Comparison of ENCODE assay signal across 2 cellular contexts in the genomic region with DNA sequence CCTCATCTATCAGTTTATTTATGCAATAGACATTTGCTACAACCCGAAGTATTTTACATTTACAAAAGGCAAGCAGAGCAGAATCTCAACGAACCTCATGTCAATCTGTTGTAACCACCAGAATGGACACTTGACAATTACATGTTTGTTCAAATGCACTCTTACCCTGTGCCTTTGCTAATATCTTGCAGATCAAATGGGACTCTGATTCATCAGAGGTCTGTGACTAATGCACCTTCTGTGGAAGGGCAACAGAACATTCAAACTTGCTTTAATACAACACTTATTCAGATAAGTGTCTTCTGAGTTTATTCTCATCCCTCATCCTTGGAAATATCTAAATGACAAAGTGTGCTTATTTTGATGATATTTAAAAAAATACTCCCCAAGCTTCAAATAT.
TF ChIP-seq lines count a peak whose summit lies in the region.

No MANE protein-coding gene starts in this region.

TF ChIP-seq in HCT116, 20 proteins besides CTCF, POLR2A, EP300 and RAD21:
- TF ChIP-seq TCF7L2 (IDR thresholded peaks at IDR 0.05; ENCODE audit: borderline replicate concordance, extremely low read depth, insufficient read depth, insufficient read length) (no peak), EGR1 (IDR thresholded peaks at IDR 0.05; ENCODE audit: low read depth) (no peak), FOSL1 (IDR thresholded peaks at IDR 0.05; ENCODE audit: low read depth) (0 out of 2 replicates have a peak, but pooled peaks have one; percentile 20)

TF ChIP-seq in H1, 55 proteins besides CTCF, POLR2A, EP300 and RAD21:
- TF ChIP-seq RNF2 (IDR thresholded peaks at IDR 0.05; ENCODE audit: borderline replicate concordance, low read depth, low read length, missing control alignments, poor library complexity, severe bottlenecking): no peak
- TF ChIP-seq GTF2F1 (IDR thresholded peaks at IDR 0.05; ENCODE audit: borderline replicate concordance, low read depth, low read length): no peak
- no peak for TF ChIP-seq SRF (IDR thresholded peaks at IDR 0.05; ENCODE audit: low read depth, low read length)
- no peak for TF ChIP-seq TEAD4 (IDR thresholded peaks at IDR 0.05; ENCODE audit: low read depth, low read length)
- no peak for TF ChIP-seq SP4 (IDR thresholded peaks at IDR 0.05; ENCODE audit: low read length)
- TF ChIP-seq YY1 (IDR thresholded peaks at IDR 0.05; ENCODE audit: low read depth, low read length): no peak
- no peak for TF ChIP-seq RBBP5 (IDR thresholded peaks at IDR 0.05; ENCODE audit: borderline replicate concordance, low read depth, low read length)
- TF ChIP-seq HDAC2 (IDR thresholded peaks at IDR 0.05; ENCODE audit: borderline replicate concordance in 1 of 2, low read depth in 2 of 2, low read length in 2 of 2): no peak
- no peak for TF ChIP-seq FOSL1 (IDR thresholded peaks at IDR 0.05; ENCODE audit: insufficient read depth, low read depth, low read length)
- TF ChIP-seq CBX5 (IDR thresholded peaks at IDR 0.05; ENCODE audit: low read depth, low read length): no peak
- TF ChIP-seq, protein P1, sequence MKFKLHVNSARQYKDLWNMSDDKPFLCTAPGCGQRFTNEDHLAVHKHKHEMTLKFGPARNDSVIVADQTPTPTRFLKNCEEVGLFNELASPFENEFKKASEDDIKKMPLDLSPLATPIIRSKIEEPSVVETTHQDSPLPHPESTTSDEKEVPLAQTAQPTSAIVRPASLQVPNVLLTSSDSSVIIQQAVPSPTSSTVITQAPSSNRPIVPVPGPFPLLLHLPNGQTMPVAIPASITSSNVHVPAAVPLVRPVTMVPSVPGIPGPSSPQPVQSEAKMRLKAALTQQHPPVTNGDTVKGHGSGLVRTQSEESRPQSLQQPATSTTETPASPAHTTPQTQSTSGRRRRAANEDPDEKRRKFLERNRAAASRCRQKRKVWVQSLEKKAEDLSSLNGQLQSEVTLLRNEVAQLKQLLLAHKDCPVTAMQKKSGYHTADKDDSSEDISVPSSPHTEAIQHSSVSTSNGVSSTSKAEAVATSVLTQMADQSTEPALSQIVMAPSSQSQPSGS (IDR thresholded peaks at IDR 0.05; ENCODE audit: low read length): no peak
- TF ChIP-seq, protein P2, sequence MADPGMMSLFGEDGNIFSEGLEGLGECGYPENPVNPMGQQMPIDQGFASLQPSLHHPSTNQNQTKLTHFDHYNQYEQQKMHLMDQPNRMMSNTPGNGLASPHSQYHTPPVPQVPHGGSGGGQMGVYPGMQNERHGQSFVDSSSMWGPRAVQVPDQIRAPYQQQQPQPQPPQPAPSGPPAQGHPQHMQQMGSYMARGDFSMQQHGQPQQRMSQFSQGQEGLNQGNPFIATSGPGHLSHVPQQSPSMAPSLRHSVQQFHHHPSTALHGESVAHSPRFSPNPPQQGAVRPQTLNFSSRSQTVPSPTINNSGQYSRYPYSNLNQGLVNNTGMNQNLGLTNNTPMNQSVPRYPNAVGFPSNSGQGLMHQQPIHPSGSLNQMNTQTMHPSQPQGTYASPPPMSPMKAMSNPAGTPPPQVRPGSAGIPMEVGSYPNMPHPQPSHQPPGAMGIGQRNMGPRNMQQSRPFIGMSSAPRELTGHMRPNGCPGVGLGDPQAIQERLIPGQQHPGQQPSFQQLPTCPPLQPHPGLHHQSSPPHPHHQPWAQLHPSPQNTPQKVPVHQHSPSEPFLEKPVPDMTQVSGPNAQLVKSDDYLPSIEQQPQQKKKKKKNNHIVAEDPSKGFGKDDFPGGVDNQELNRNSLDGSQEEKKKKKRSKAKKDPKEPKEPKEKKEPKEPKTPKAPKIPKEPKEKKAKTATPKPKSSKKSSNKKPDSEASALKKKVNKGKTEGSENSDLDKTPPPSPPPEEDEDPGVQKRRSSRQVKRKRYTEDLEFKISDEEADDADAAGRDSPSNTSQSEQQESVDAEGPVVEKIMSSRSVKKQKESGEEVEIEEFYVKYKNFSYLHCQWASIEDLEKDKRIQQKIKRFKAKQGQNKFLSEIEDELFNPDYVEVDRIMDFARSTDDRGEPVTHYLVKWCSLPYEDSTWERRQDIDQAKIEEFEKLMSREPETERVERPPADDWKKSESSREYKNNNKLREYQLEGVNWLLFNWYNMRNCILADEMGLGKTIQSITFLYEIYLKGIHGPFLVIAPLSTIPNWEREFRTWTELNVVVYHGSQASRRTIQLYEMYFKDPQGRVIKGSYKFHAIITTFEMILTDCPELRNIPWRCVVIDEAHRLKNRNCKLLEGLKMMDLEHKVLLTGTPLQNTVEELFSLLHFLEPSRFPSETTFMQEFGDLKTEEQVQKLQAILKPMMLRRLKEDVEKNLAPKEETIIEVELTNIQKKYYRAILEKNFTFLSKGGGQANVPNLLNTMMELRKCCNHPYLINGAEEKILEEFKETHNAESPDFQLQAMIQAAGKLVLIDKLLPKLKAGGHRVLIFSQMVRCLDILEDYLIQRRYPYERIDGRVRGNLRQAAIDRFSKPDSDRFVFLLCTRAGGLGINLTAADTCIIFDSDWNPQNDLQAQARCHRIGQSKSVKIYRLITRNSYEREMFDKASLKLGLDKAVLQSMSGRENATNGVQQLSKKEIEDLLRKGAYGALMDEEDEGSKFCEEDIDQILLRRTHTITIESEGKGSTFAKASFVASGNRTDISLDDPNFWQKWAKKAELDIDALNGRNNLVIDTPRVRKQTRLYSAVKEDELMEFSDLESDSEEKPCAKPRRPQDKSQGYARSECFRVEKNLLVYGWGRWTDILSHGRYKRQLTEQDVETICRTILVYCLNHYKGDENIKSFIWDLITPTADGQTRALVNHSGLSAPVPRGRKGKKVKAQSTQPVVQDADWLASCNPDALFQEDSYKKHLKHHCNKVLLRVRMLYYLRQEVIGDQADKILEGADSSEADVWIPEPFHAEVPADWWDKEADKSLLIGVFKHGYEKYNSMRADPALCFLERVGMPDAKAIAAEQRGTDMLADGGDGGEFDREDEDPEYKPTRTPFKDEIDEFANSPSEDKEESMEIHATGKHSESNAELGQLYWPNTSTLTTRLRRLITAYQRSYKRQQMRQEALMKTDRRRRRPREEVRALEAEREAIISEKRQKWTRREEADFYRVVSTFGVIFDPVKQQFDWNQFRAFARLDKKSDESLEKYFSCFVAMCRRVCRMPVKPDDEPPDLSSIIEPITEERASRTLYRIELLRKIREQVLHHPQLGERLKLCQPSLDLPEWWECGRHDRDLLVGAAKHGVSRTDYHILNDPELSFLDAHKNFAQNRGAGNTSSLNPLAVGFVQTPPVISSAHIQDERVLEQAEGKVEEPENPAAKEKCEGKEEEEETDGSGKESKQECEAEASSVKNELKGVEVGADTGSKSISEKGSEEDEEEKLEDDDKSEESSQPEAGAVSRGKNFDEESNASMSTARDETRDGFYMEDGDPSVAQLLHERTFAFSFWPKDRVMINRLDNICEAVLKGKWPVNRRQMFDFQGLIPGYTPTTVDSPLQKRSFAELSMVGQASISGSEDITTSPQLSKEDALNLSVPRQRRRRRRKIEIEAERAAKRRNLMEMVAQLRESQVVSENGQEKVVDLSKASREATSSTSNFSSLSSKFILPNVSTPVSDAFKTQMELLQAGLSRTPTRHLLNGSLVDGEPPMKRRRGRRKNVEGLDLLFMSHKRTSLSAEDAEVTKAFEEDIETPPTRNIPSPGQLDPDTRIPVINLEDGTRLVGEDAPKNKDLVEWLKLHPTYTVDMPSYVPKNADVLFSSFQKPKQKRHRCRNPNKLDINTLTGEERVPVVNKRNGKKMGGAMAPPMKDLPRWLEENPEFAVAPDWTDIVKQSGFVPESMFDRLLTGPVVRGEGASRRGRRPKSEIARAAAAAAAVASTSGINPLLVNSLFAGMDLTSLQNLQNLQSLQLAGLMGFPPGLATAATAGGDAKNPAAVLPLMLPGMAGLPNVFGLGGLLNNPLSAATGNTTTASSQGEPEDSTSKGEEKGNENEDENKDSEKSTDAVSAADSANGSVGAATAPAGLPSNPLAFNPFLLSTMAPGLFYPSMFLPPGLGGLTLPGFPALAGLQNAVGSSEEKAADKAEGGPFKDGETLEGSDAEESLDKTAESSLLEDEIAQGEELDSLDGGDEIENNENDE (IDR thresholded peaks at IDR 0.05; ENCODE audit: insufficient replicate concordance, low read length): no peak
- no peak for TF ChIP-seq RFX5 (IDR thresholded peaks at IDR 0.05; ENCODE audit: borderline replicate concordance, low read depth, low read length)
- no peak for TF ChIP-seq SIRT6 (IDR thresholded peaks at IDR 0.05; ENCODE audit: low read length)
- TF ChIP-seq HDAC6 (IDR thresholded peaks at IDR 0.05; ENCODE audit: low read depth, low read length): no peak
- no peak for TF ChIP-seq BRCA1 (IDR thresholded peaks at IDR 0.05; ENCODE audit: low read depth, low read length)
- no peak for TF ChIP-seq MAFK (IDR thresholded peaks at IDR 0.05; ENCODE audit: low read depth, low read length)
- TF ChIP-seq TCF12 (IDR thresholded peaks at IDR 0.05; ENCODE audit: low read depth, low read length): no peak
- no peak for TF ChIP-seq CHD2 (IDR thresholded peaks at IDR 0.05; ENCODE audit: low read length)
- no peak for TF ChIP-seq TAF7 (optimal IDR thresholded peaks at IDR 0.05; ENCODE audit: borderline replicate concordance, low read depth, low read length)
